Comparison of ENCODE assay signal across 1 cellular context in genomic region chr19:30276312-30276884, GRCh38.
TF ChIP-seq lines count a peak whose summit lies in the region.

No MANE protein-coding gene starts in this region.

TF ChIP-seq in GM23338, 12 proteins besides CTCF, POLR2A, EP300 and RAD21 (continued from another document):
- TF ChIP-seq ZNF462 (CRISPR knock-in tag; IDR thresholded peaks at IDR 0.05) (no peak), EZH2phosphoT487 (IDR thresholded peaks at IDR 0.05; ENCODE audit: unreplicated experiment) (no peak), ZNF114 (CRISPR knock-in tag; IDR thresholded peaks at IDR 0.05) (no peak), EZH2 (IDR thresholded peaks at IDR 0.05; ENCODE audit: low read depth, unreplicated experiment) (no peak)
